2 cellular contexts compared by ENCODE assay signal in genomic region chr14:77113644-77114043, GRCh38.
TF ChIP-seq lines count a peak whose summit lies in the region.

No MANE protein-coding gene starts in this region.

TF ChIP-seq in HCT116, 20 proteins besides CTCF, POLR2A, EP300 and RAD21:
- TF ChIP-seq ZNF274 (IDR thresholded peaks at IDR 0.05; ENCODE audit: low read depth, low read length) (no peak), CEBPB (IDR thresholded peaks at IDR 0.05; ENCODE audit: low read depth) (no peak), EZH2phosphoT487 (IDR thresholded peaks at IDR 0.05; ENCODE audit: borderline replicate concordance) (no peak), SP1 (IDR thresholded peaks at IDR 0.05; ENCODE audit: low read depth) (no peak), FOSL1 (IDR thresholded peaks at IDR 0.05; ENCODE audit: low read depth) (no peak), EGR1 (IDR thresholded peaks at IDR 0.05; ENCODE audit: low read depth) (no peak), TCF7L2 (IDR thresholded peaks at IDR 0.05; ENCODE audit: borderline replicate concordance, extremely low read depth, insufficient read depth, insufficient read length) (no peak), EZH2 (IDR thresholded peaks at IDR 0.05) (no peak), JUND (IDR thresholded peaks at IDR 0.05) (no peak), ELF1 (IDR thresholded peaks at IDR 0.05; ENCODE audit: borderline replicate concordance, low read depth) (no peak), POLR2AphosphoS5 (IDR thresholded peaks at IDR 0.05; ENCODE audit: low read depth, low read length) (no peak), YY1 (IDR thresholded peaks at IDR 0.05; ENCODE audit: extremely low read depth, insufficient replicate concordance, low read depth, low read length) (no peak), ZFX (IDR thresholded peaks at IDR 0.05) (no peak), ATF3 (IDR thresholded peaks at IDR 0.05) (no peak), MAX (IDR thresholded peaks at IDR 0.05) (no peak)
- TF ChIP-seq, protein P1, sequence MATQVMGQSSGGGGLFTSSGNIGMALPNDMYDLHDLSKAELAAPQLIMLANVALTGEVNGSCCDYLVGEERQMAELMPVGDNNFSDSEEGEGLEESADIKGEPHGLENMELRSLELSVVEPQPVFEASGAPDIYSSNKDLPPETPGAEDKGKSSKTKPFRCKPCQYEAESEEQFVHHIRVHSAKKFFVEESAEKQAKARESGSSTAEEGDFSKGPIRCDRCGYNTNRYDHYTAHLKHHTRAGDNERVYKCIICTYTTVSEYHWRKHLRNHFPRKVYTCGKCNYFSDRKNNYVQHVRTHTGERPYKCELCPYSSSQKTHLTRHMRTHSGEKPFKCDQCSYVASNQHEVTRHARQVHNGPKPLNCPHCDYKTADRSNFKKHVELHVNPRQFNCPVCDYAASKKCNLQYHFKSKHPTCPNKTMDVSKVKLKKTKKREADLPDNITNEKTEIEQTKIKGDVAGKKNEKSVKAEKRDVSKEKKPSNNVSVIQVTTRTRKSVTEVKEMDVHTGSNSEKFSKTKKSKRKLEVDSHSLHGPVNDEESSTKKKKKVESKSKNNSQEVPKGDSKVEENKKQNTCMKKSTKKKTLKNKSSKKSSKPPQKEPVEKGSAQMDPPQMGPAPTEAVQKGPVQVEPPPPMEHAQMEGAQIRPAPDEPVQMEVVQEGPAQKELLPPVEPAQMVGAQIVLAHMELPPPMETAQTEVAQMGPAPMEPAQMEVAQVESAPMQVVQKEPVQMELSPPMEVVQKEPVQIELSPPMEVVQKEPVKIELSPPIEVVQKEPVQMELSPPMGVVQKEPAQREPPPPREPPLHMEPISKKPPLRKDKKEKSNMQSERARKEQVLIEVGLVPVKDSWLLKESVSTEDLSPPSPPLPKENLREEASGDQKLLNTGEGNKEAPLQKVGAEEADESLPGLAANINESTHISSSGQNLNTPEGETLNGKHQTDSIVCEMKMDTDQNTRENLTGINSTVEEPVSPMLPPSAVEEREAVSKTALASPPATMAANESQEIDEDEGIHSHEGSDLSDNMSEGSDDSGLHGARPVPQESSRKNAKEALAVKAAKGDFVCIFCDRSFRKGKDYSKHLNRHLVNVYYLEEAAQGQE (IDR thresholded peaks at IDR 0.05; ENCODE audit: low read depth) = no peak

TF ChIP-seq in H1, 55 proteins besides CTCF, POLR2A, EP300 and RAD21:
- TF ChIP-seq ATF3 (IDR thresholded peaks at IDR 0.05; ENCODE audit: insufficient read depth, low read depth, low read length) (no peak), USF2 (IDR thresholded peaks at IDR 0.05; ENCODE audit: low read length) (no peak), KDM5A (IDR thresholded peaks at IDR 0.05; ENCODE audit: low read length) (no peak), SP1 (IDR thresholded peaks at IDR 0.05; ENCODE audit: low read depth, low read length) (no peak), POU5F1 (IDR thresholded peaks at IDR 0.05; ENCODE audit: low read depth, low read length) (no peak), JUN (IDR thresholded peaks at IDR 0.05; ENCODE audit: low read depth, low read length) (no peak), NANOG (IDR thresholded peaks at IDR 0.05; ENCODE audit: insufficient read depth, low read depth, low read length, poor library complexity, severe bottlenecking) (no peak), RBBP5 (IDR thresholded peaks at IDR 0.05; ENCODE audit: borderline replicate concordance, low read depth, low read length) (no peak), MAFK (IDR thresholded peaks at IDR 0.05; ENCODE audit: low read depth, low read length) (no peak), TEAD4 (IDR thresholded peaks at IDR 0.05; ENCODE audit: low read depth, low read length) (no peak), ZNF274 (IDR thresholded peaks at IDR 0.05; ENCODE audit: borderline replicate concordance, extremely low read depth, low read length) (no peak), SIN3A (conservative IDR thresholded peaks at IDR 0.05 in 1 of 2, IDR thresholded peaks at IDR 0.05 in 1 of 2; ENCODE audit: low read depth in 1 of 2, low read length in 2 of 2) (no peak)
- TF ChIP-seq, protein P2, sequence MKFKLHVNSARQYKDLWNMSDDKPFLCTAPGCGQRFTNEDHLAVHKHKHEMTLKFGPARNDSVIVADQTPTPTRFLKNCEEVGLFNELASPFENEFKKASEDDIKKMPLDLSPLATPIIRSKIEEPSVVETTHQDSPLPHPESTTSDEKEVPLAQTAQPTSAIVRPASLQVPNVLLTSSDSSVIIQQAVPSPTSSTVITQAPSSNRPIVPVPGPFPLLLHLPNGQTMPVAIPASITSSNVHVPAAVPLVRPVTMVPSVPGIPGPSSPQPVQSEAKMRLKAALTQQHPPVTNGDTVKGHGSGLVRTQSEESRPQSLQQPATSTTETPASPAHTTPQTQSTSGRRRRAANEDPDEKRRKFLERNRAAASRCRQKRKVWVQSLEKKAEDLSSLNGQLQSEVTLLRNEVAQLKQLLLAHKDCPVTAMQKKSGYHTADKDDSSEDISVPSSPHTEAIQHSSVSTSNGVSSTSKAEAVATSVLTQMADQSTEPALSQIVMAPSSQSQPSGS (IDR thresholded peaks at IDR 0.05; ENCODE audit: low read length) = no peak
